In genomic region chr10:59190332-59190731, GRCh38 we compare ENCODE assay signal across 18 cellular contexts. TPM values are rescaled to one million over a fixed set of nuclear protein-coding genes. Genes with fewer than 3 reads are reported as not detected.
DNase-seq lines count a peak whose midpoint lies in the region; ATAC-seq, FAIRE-seq and TF ChIP-seq lines count a peak whose summit lies in the region.
"Had no signal": no experiment of that assay in that cellular context is flagged by ENCODE, and none has a peak within 500 bp of the region (broad histone marks: within the 10 kb centered on the region; RNA-seq: fewer than 3 reads in every experiment).

No MANE protein-coding gene starts in this region.

- no peak overlapping the region for H3K4me3 Mint-ChIP-seq in immature natural killer cell
- H3K4me3 Mint-ChIP-seq: CD4-positive, alpha-beta memory T cell; GM23338; H9 had no signal

- H3K36me3 Mint-ChIP-seq in immature natural killer cell: no peaks in the 10 kb centered on the region
- H3K36me3 Mint-ChIP-seq: CD4-positive, alpha-beta memory T cell had no signal

- TF ChIP-seq RAD21 in A549 (conservative IDR thresholded peaks at IDR 0.05 in 1 of 2, IDR thresholded peaks at IDR 0.05 in 1 of 2) (no peak), GM12878 (IDR thresholded peaks at IDR 0.05; ENCODE audit: insufficient read depth, low read depth, low read length) (no peak)

- intact Hi-C loops in GM12878 (cut with micrococcal nuclease; ENCODE audit: unreplicated experiment): no loop called here

- ATAC-seq in A549 (no peak), GM12878 (no peak), HG03460 (IDR thresholded peaks at IDR 0.05; ENCODE audit: unreplicated experiment) (no peak)
- ATAC-seq: GM23338, HCT116 had no signal

- H4K20me1 ChIP-seq in GM12878 (ENCODE audit: control insufficient read depth, insufficient read depth): no peaks in the 10 kb centered on the region

- TF ChIP-seq CTCF in A549 (IDR thresholded peaks at IDR 0.05) (no peak), GM12878 (IDR thresholded peaks at IDR 0.05 in 2 of 3, conservative IDR thresholded peaks at IDR 0.05 in 1 of 3; ENCODE audit: control insufficient read depth in 2 of 3, extremely low read depth in 1 of 3, insufficient read depth in 1 of 3, low read depth in 3 of 3, low read length in 3 of 3) (no peak)

- CTCF ChIA-PET in A549 (lab: Yijun Ruan, JAX): interaction anchor here (1.3 to 2.4 kb wide), 2 partner anchors 8 to 238 kb away, joined by 4 to 7 read pairs; no protein-coding TSS in a partner anchor
- CTCF ChIA-PET in GM12878 (lab: Yijun Ruan, JAX): interaction anchor here (0.8 to 1.5 kb wide), 4 partner anchors 8 to 236 kb away, joined by 3 to 4 read pairs (median 3); no protein-coding TSS in a partner anchor

- 19% methylated on average over 1 of the region's 1 CpG for WGBS in A549 (ENCODE audit: missing lambda C conversion rate)
- WGBS in GM12878 (ENCODE audit: insufficient coverage, insufficient replicate concordance, low lambda C conversion rate, missing lambda C conversion rate): 7% methylated on average over 1 of the region's 1 CpG

- no peak overlapping the region for H2AFZ ChIP-seq in GM12878 (ENCODE audit: control insufficient read depth, low read depth, low read length)
- H2AFZ ChIP-seq: GM23338 had no signal

- H3K4me1 ChIP-seq in A549 (no peaks in the 10 kb centered on the region), GM12878 (ENCODE audit: control insufficient read depth, insufficient read depth, low read length) (no peaks in the 10 kb centered on the region)

- H3K27ac Mint-ChIP-seq in immature natural killer cell: no peak overlapping the region
- H3K27ac Mint-ChIP-seq: CD4-positive, alpha-beta memory T cell; GM23338; H9 had no signal

- peaks cover under 1 to 15% (median 11%) of the 10 kb centered on the region in 6 donors for H3K9me3 Mint-ChIP-seq in immature natural killer cell

- DNase-seq in A549 (ENCODE audit: low read depth in 1 of 2, low spot score in 1 of 2) (no peak), GM12878 (ENCODE audit: low read depth, low spot score) (no peak), frontal cortex (ENCODE audit: low spot score in 2 of 2) (no peak), iPS-NIHi11 (ENCODE audit: low spot score) (no peak), immature natural killer cell (no peak)
- DNase-seq: 8988T; C1 segment of cervical spinal cord; Calu3; CD4-positive, alpha-beta memory T cell; COR-L47; DMS153; DND-41; H9 had no signal

- no peaks in the 10 kb centered on the region for H3K27me3 ChIP-seq in GM12878 (replicated peaks in 1 of 2; ENCODE audit: control insufficient read depth in 2 of 2, insufficient read depth in 2 of 2, low read length in 1 of 2)

- no peaks in the 10 kb centered on the region for H3K79me2 ChIP-seq in GM12878 (ENCODE audit: control insufficient read depth, insufficient read depth, low read length)

- FAIRE-seq in A549 (lab: Jason Lieb, UNC) (no peak), GM12878 (lab: Jason Lieb, UNC) (peak; percentile 13), frontal cortex (lab: Jason Lieb, UNC) (peak; percentile 79)
- FAIRE-seq: G401.6 had no signal

- no peaks in the 10 kb centered on the region for H3K36me3 ChIP-seq in GM12878 (ENCODE audit: control insufficient read depth in 2 of 2, insufficient read depth in 2 of 2, low read length in 1 of 2)

- in situ Hi-C loops in GM12878 (cut with MboI): no loop called here

- TF ChIP-seq POLR2A in A549 (IDR thresholded peaks at IDR 0.05; ENCODE audit: low read length) (no peak), GM12878 (IDR thresholded peaks at IDR 0.05; ENCODE audit: low read depth, low read length) (no peak)

- POLR2A ChIA-PET in A549 (lab: Yijun Ruan, JAX) (no interaction called here), GM12878 (lab: Charles Lee) (interaction anchor here (0.6 to 0.9 kb wide), 2 partner anchors 108 to 195 kb away, joined by 3 read pairs; no protein-coding TSS in a partner anchor)

- H3K4me2 ChIP-seq in A549 (no peak overlapping the region), GM12878 (ENCODE audit: control insufficient read depth, insufficient read depth) (no peak overlapping the region)
- H3K4me2 ChIP-seq: GM23338 had no signal

- H3K4me1 Mint-ChIP-seq in immature natural killer cell: no peaks in the 10 kb centered on the region
- H3K4me1 Mint-ChIP-seq: CD4-positive, alpha-beta memory T cell; GM23338; H9 had no signal

- H3K4me3 ChIP-seq in A549: no peak overlapping the region
- H3K4me3 ChIP-seq in GM12878: no peak overlapping the region
- H3K4me3 ChIP-seq: GM23338 had no signal

- H3K9ac ChIP-seq in GM12878 (ENCODE audit: control insufficient read depth, insufficient read depth, low read length): no peak overlapping the region

- H3K27me3 Mint-ChIP-seq in immature natural killer cell (ENCODE audit: low read depth in 3 of 3): no peaks in the 10 kb centered on the region
- H3K27me3 Mint-ChIP-seq: CD4-positive, alpha-beta memory T cell had no signal

- no TSS peak for BruUV-seq in GM12878 (replicated peaks; lab: Mats Ljungman, UMichigan)

- no peak for TF ChIP-seq EP300 in A549 (IDR thresholded peaks at IDR 0.05)
- no peak for TF ChIP-seq EP300 in GM12878 (IDR thresholded peaks at IDR 0.05; ENCODE audit: borderline replicate concordance in 1 of 2, control insufficient read depth in 1 of 2, low read depth in 2 of 2, low read length in 2 of 2)

- H3K9me3 ChIP-seq in A549 (no peaks in the 10 kb centered on the region), GM12878 (replicated peaks; ENCODE audit: control insufficient read depth, insufficient read depth, low read length) (no peaks in the 10 kb centered on the region)

- SMC1A ChIA-PET in GM12878 (lab: Charles Lee; ENCODE audit: uncharacterized antibody, unreplicated experiment): interaction anchor here (0.7 to 1.4 kb wide), 11 partner anchors 8 to 332 kb away, joined by 3 to 5 read pairs (median 3); no protein-coding TSS in a partner anchor

- H3K27ac ChIP-seq in A549 (no peak overlapping the region), GM12878 (ENCODE audit: control insufficient read depth, insufficient read depth) (no peak overlapping the region)

- RAD21 ChIA-PET in GM12878 (lab: Charles Lee; ENCODE audit: unreplicated experiment): interaction anchor here (1.0 to 2.3 kb wide), 6 partner anchors 47 to 238 kb away, joined by 3 to 9 read pairs (median 4); no protein-coding TSS in a partner anchor

TF ChIP-seq in A549, 52 proteins besides CTCF, POLR2A, EP300 and RAD21 (continues in another document):
- TF ChIP-seq HOXB5 (CRISPR knock-in tag; IDR thresholded peaks at IDR 0.05): no peak
- no peak for TF ChIP-seq PBX3 (IDR thresholded peaks at IDR 0.05)

TF ChIP-seq in GM12878, 131 proteins besides CTCF, POLR2A, EP300 and RAD21 (continues in another document):
- TF ChIP-seq, protein P1, sequence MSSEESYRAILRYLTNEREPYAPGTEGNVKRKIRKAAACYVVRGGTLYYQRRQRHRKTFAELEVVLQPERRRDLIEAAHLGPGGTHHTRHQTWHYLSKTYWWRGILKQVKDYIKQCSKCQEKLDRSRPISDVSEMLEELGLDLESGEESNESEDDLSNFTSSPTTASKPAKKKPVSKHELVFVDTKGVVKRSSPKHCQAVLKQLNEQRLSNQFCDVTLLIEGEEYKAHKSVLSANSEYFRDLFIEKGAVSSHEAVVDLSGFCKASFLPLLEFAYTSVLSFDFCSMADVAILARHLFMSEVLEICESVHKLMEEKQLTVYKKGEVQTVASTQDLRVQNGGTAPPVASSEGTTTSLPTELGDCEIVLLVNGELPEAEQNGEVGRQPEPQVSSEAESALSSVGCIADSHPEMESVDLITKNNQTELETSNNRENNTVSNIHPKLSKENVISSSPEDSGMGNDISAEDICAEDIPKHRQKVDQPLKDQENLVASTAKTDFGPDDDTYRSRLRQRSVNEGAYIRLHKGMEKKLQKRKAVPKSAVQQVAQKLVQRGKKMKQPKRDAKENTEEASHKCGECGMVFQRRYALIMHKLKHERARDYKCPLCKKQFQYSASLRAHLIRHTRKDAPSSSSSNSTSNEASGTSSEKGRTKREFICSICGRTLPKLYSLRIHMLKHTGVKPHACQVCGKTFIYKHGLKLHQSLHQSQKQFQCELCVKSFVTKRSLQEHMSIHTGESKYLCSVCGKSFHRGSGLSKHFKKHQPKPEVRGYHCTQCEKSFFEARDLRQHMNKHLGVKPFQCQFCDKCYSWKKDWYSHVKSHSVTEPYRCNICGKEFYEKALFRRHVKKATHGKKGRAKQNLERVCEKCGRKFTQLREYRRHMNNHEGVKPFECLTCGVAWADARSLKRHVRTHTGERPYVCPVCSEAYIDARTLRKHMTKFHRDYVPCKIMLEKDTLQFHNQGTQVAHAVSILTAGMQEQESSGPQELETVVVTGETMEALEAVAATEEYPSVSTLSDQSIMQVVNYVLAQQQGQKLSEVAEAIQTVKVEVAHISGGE (CRISPR knock-in tag; IDR thresholded peaks at IDR 0.05): no peak
- TF ChIP-seq HCFC1 (IDR thresholded peaks at IDR 0.05; ENCODE audit: low read length): no peak
- TF ChIP-seq, protein P2, sequence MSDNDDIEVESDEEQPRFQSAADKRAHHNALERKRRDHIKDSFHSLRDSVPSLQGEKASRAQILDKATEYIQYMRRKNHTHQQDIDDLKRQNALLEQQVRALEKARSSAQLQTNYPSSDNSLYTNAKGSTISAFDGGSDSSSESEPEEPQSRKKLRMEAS (IDR thresholded peaks at IDR 0.05; ENCODE audit: low read depth, low read length): no peak

RNA-seq across cellular contexts. Expression of gene PHYHIPL, which starts 13.9 kb away (rescaled TPM):
- polyA plus RNA-seq in A549 (2011; rRNA removed) (0.82 and 0.97 TPM in 2 replicates), A549 (2017; fragmentation: RNase III; extraction: RNeasy Plus Mini Kit Qiagen cat#74134 plus additional on column Dnase treatment) (0.30 to 0.88 TPM (median 0.35 TPM) in 3 replicates), GM12878 (2011; rRNA removed) (0.38 and 0.46 TPM in 2 replicates), GM12878 (2014; fragmentation: Illumina TruSeq; extraction: Trizol) (0.15 and 0.57 TPM in 2 replicates), GM12878 (2014; fragmentation: Nextera tagmentation; extraction: Ambion mirVana) (under 1 TPM; 0.08 to 0.09 TPM), GM12878 (2014; rRNA removed) (0.03 and 0.06 TPM in 2 replicates), GM12878 (2016; fragmentation: Nextera tagmentation; extraction: Ambion mirVana) (under 1 TPM in 1 of 2 experiments, not detected in 1; 0.21 TPM), immature natural killer cell (not detected)
- 0.08 and 0.14 TPM in 2 replicates for polyA plus RNA-seq in A549 (2012; cell fraction: cytosol; rRNA removed)
- 0.07 and 0.13 TPM in 2 replicates for polyA plus RNA-seq in A549 (2012; cell fraction: nucleus; rRNA removed)
- polyA minus RNA-seq in A549 (2011; rRNA and poly(A)+ RNA removed): 0.19 and 0.29 TPM in 2 replicates
- total RNA-seq in GM12878 (2013; cell fraction: nucleolus; rRNA removed): 5.0 and 5.6 TPM in 2 replicates
- total RNA-seq in GM12878 (2014; rRNA removed) (0.16 and 0.40 TPM in 2 replicates), GM12878 (2014; rRNA removed; fragmentation: Illumina TruSeq; extraction: Trizol) (0.05 TPM in 1 of 2 replicates, not detected in the other), GM12878 (2021) (0.11 and 0.26 TPM in 2 replicates), frontal cortex (17.1 TPM)
- polyA plus RNA-seq in GM12878 (2011; ENCODE audit: low read depth): 0.08 TPM
- polyA plus RNA-seq in GM12878 (2011; cell fraction: cytosol; rRNA removed): 0.18 and 0.30 TPM in 2 replicates
- polyA plus RNA-seq in GM12878 (2011; cell fraction: nucleus; rRNA removed): 0.10 and 0.16 TPM in 2 replicates
- 0.04 and 0.18 TPM in 2 replicates for polyA plus RNA-seq in GM12878 (2012)
- polyA minus RNA-seq in GM12878 (2011; rRNA and poly(A)+ RNA removed): 0.10 and 0.44 TPM in 2 replicates
- 1.5 TPM in 1 of 2 replicates, not detected in the other for polyA minus RNA-seq in GM12878 (2011; cell fraction: cytosol; rRNA and poly(A)+ RNA removed)
- polyA minus RNA-seq in GM12878 (2011; cell fraction: nucleus; rRNA and poly(A)+ RNA removed): 0.12 and 0.29 TPM in 2 replicates
- total RNA-seq: Calu3; CD4-positive, alpha-beta memory T cell had no signal
- polyA plus RNA-seq: BJ; CD4-positive, alpha-beta memory T cell had no signal
